In genomic region chr16:3282747-3283524, GRCh38 we compare ENCODE assay signal across 8 cellular contexts. TPM values are rescaled to one million over a fixed set of nuclear protein-coding genes. Genes with fewer than 3 reads are reported as not detected.
A peak's percentile ranks its signal among the peaks of the same experiment; 100 is the strongest.
DNase-seq lines count a peak whose midpoint lies in the region; ATAC-seq and TF ChIP-seq lines count a peak whose summit lies in the region.

Gene ZNF263, plus strand, starts transcription at chr16:3283491. Its CDS starts 328 bp downstream, at chr16:3283819.

- H3K27me3 ChIP-seq in AG04450 (ENCODE audit: control insufficient read depth, insufficient read depth, low read length) = peaks cover 2% of the 10 kb centered on the region
- no peaks in the 10 kb centered on the region for H3K27me3 ChIP-seq in spleen (replicated peaks in 1 of 7)

- CTCF ChIA-PET in AG04450 (lab: Charles Lee) = interaction anchor here (0.7 kb wide), 1 partner anchor 305 kb away, joined by 5 read pairs; no protein-coding TSS in a partner anchor
- CTCF ChIA-PET in activated B cell treated with CpG ODN at 0.5 μM for 24 hours (lab: Charles Lee) = interaction anchor here (0.7 to 2.6 kb wide), 3 partner anchors 16 to 118 kb away, joined by 4 to 8 read pairs (median 5); partner anchors contain the start of genes ZNF174 and ZSCAN32

- peak within 1 kb of the TSS; percentile 95 for H3K4me3 Mint-ChIP-seq in activated B cell treated with CpG ODN at 0.5 μM for 24 hours

- no peak for TF ChIP-seq CTCF in AG04450 (IDR thresholded peaks at IDR 0.05; ENCODE audit: low read depth, low read length)
- no peak for TF ChIP-seq CTCF in activated B cell treated with CpG ODN at 0.5 μM for 24 hours (IDR thresholded peaks at IDR 0.05)
- TF ChIP-seq CTCF in spleen (IDR thresholded peaks at IDR 0.05 in 8 of 11, conservative IDR thresholded peaks at IDR 0.05 in 3 of 11) = peak in 4 of 11 experiments; percentile 9 to 19 (median 14)

- peaks cover 40% of the 10 kb centered on the region for H3K4me1 Mint-ChIP-seq in activated B cell treated with CpG ODN at 0.5 μM for 24 hours

- H3K36me3 Mint-ChIP-seq in activated B cell treated with CpG ODN at 0.5 μM for 24 hours (ENCODE audit: low read depth) = peaks cover 44% of the 10 kb centered on the region

- peak within 1 kb of the TSS; percentile 99 for H3K27ac Mint-ChIP-seq in activated B cell treated with CpG ODN at 0.5 μM for 24 hours

- DNase-seq in AG04450 (ENCODE audit: low read depth, low spot score) = peak; percentile 92
- DNase-seq in NCI-H345 (lab: John Stamatoyannopoulos, UW) = peak; percentile 98
- peak; percentile 89 for DNase-seq in activated B cell treated with CpG ODN at 0.5 μM for 24 hours
- DNase-seq in caudate nucleus (lab: John Stamatoyannopoulos, UW) = peak; percentile 82 to 99 (median 95)
- peak; percentile 98 for DNase-seq in inferior parietal cortex (ENCODE audit: extremely low spot score)
- peak; percentile 97 for DNase-seq in spleen

- H3K27me3 Mint-ChIP-seq in activated B cell treated with CpG ODN at 0.5 μM for 24 hours = no peaks in the 10 kb centered on the region

- peaks cover 17 to 46% (median 37%) of the 10 kb centered on the region in 6 donors for H3K4me1 ChIP-seq in spleen

- no peaks in the 10 kb centered on the region for H3K9me3 Mint-ChIP-seq in activated B cell treated with CpG ODN at 0.5 μM for 24 hours

- peaks cover 32% of the 10 kb centered on the region for H3K9me3 ChIP-seq in AG04450 (ENCODE audit: control insufficient read depth, insufficient read depth, low read length)
- peaks cover 0 to 34% (median 24%) of the 10 kb centered on the region in 8 donors for H3K9me3 ChIP-seq in spleen

- in situ Hi-C loops in GM18951 (cut with MboI; ENCODE audit: low sequenced_read_pairs, unreplicated experiment) = no loop called here

- H3K4me3 ChIP-seq in AG04450 (ENCODE audit: low read depth, low read length) (peak within 1 kb of the TSS; percentile 95), spleen (peak within 1 kb of the TSS; percentile 77 to 99 (median 96))

- 0 to 1% (median 0%) methylated on average over 39 to 70 of the region's 70 CpGs for WGBS in spleen, 5 donors

- peaks cover 0 to 35% (median 28%) of the 10 kb centered on the region in 6 donors for H3K36me3 ChIP-seq in spleen

- POLR2A ChIA-PET in AG04450 (lab: Yijun Ruan, JAX) (interaction anchor here (0.6 to 2.1 kb wide), 12 partner anchors 9 to 344 kb away, joined by 3 to 22 read pairs (median 6); partner anchors contain the start of genes TIGD7 and ZNF75A), activated B cell treated with CpG ODN at 0.5 μM for 24 hours (lab: Charles Lee) (interaction anchor here (0.6 to 3.3 kb wide), 36 partner anchors 10 to 1134 kb away, joined by 3 to 82 read pairs (median 4); partner anchors contain the start of genes CLUAP1, CORO7, FLYWCH2 and NAA60)

- peak within 1 kb of the TSS; percentile 100 for H3K27ac ChIP-seq in AG04450 (ENCODE audit: low read depth, low read length)
- peak within 1 kb of the TSS; percentile 99 for H3K27ac ChIP-seq in caudate nucleus (ENCODE audit: low read depth, low read length)
- H3K27ac ChIP-seq in spleen = peak within 1 kb of the TSS; percentile 97 to 100 (median 100)

- ATAC-seq in HG03196 (IDR thresholded peaks at IDR 0.05; ENCODE audit: unreplicated experiment) = peak; percentile 86
- ATAC-seq in activated B cell treated with CpG ODN at 0.5 μM for 24 hours (ENCODE audit: low read depth) = peak; percentile 87

- TF ChIP-seq POLR2A in GM18951 (IDR thresholded peaks at IDR 0.05; ENCODE audit: extremely low read depth, insufficient read depth, insufficient read length) (peak; percentile 70), spleen (IDR thresholded peaks at IDR 0.05) (peak in 2 of 3 donors; percentile 4 to 36)

- intact Hi-C loops in activated B cell treated with CpG ODN at 0.5 μM for 24 hours (cut with micrococcal nuclease) (loop anchor here (1.0 to 5.0 kb wide), 13 partner anchors 19 to 434 kb away; partner anchors contain the start of genes NAA60, SLX4, THOC6 and TIGD7), spleen (cut with DNase I; ENCODE audit: low total_unique reads) (loop anchor here (10.0 kb wide), 1 partner anchor 222 kb away; the partner anchor contains the start of gene CLUAP1)

RNA-seq across cellular contexts. Expression of gene ZNF263, which starts in this region (rescaled TPM):
- polyA plus RNA-seq in AG04450 (2011; rRNA removed) (13.2 and 22.5 TPM in 2 replicates), spleen (10 to 100 TPM; 16.0 to 21.6 (median 19.8) TPM)
- polyA minus RNA-seq in AG04450 (2011; rRNA and poly(A)+ RNA removed) = 16.3 and 18.3 TPM in 2 replicates
- total RNA-seq in activated B cell treated with CpG ODN at 0.5 μM for 24 hours (42.7 and 42.9 TPM in 2 replicates), spleen (10 to 100 TPM; 27.8 to 51.9 (median 39.1) TPM)

Comparison
In these comparisons a context has a peak if more than half of its experiments do, and no peak if none do; other contexts are left out.
1. Peak in every context shown above with its lines: DNase-seq, ATAC-seq, H3K4me3 ChIP-seq and H3K27ac ChIP-seq.